In the genomic region with DNA sequence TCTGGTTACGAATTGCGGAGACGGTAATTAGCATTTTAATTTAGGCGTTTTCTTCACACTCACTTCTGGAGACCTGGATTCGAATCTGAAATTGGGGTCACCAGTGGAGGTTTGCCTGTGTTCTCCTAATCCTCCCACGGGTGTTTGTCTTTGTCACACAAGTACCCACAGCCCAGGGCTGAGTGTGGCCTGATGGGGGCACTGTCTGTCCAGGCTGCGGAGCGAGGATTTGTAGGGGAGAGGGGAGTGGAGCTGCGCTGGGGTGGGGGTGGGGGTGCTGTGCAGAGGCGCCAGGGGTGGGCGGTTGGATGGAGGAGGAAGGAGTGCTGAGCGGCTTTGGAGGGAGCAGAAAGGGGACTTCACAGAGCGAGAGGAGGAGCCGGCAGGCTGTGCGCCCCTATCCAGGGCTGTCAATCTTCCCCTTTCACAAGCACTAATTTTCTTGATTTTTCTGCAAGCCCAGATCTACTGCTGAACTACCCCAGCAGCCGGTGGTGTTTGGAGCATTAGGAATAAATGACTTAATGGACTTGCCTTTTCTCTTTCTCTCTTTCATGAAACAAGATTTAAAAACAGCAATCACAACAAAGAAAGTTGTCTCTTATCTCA, we compare ENCODE assay signal across 10 cellular contexts. TPM values are rescaled to one million over a fixed set of nuclear protein-coding genes. Genes with fewer than 3 reads are reported as not detected.
DNase-seq lines count a peak whose midpoint lies in the region; TF ChIP-seq lines count a peak whose summit lies in the region.
"Had no signal": no experiment of that assay in that cellular context is flagged by ENCODE, and none has a peak within 500 bp of the region (broad histone marks: within the 10 kb centered on the region; RNA-seq: fewer than 3 reads in every experiment).

No MANE protein-coding gene starts in this region.

- no peaks in the 10 kb centered on the region for H3K9me3 Mint-ChIP-seq in activated CD4-positive, alpha-beta T cell treated with anti-CD3 and anti-CD28 coated beads, Interleukin-2, amount 10 ng/mL, durations not matched to agents 7 days and 5 days
- no peaks in the 10 kb centered on the region for H3K9me3 Mint-ChIP-seq in osteocyte (ENCODE audit: unreplicated experiment)

- no peak overlapping the region for H3K4me3 ChIP-seq in choroid plexus epithelial cell (ENCODE audit: low read depth, low read length)
- H3K4me3 ChIP-seq: suprapubic skin had no signal

- POLR2A ChIA-PET in activated CD4-positive, alpha-beta T cell treated with anti-CD3 and anti-CD28 coated beads, Interleukin-2, amount 10 ng/mL, durations not matched to agents 7 days and 5 days (lab: Charles Lee), result no interaction called here

- H3K4me3 Mint-ChIP-seq in activated CD4-positive, alpha-beta T cell treated with anti-CD3 and anti-CD28 coated beads, Interleukin-2, amount 10 ng/mL, durations not matched to agents 7 days and 5 days, result no peak overlapping the region
- no peak overlapping the region for H3K4me3 Mint-ChIP-seq in osteocyte (ENCODE audit: unreplicated experiment)

- peak; percentile 59 for TF ChIP-seq CTCF in choroid plexus epithelial cell (conservative IDR thresholded peaks at IDR 0.05; ENCODE audit: low read depth, low read length)
- no peak for TF ChIP-seq CTCF in osteocyte (IDR thresholded peaks at IDR 0.05)

- H3K27ac Mint-ChIP-seq in activated CD4-positive, alpha-beta T cell treated with anti-CD3 and anti-CD28 coated beads, Interleukin-2, amount 10 ng/mL, durations not matched to agents 7 days and 5 days, result no peak overlapping the region
- H3K27ac Mint-ChIP-seq in osteocyte (ENCODE audit: unreplicated experiment), result no peak overlapping the region

- in situ Hi-C loops in G401 (cut with HindIII; ENCODE audit: low sequenced_read_pairs), result no loop called here

- H3K4me1 Mint-ChIP-seq in activated CD4-positive, alpha-beta T cell treated with anti-CD3 and anti-CD28 coated beads, Interleukin-2, amount 10 ng/mL, durations not matched to agents 7 days and 5 days, result no peaks in the 10 kb centered on the region
- H3K4me1 Mint-ChIP-seq in osteocyte (ENCODE audit: unreplicated experiment), result no peaks in the 10 kb centered on the region

- peaks cover 24% of the 10 kb centered on the region for H3K27me3 Mint-ChIP-seq in activated CD4-positive, alpha-beta T cell treated with anti-CD3 and anti-CD28 coated beads, Interleukin-2, amount 10 ng/mL, durations not matched to agents 7 days and 5 days
- H3K27me3 Mint-ChIP-seq in osteocyte (ENCODE audit: unreplicated experiment), result peaks cover 63% of the 10 kb centered on the region

- no peaks in the 10 kb centered on the region for H3K36me3 Mint-ChIP-seq in activated CD4-positive, alpha-beta T cell treated with anti-CD3 and anti-CD28 coated beads, Interleukin-2, amount 10 ng/mL, durations not matched to agents 7 days and 5 days (ENCODE audit: low read depth)
- H3K36me3 Mint-ChIP-seq in osteocyte (ENCODE audit: unreplicated experiment), result no peaks in the 10 kb centered on the region

- peak; percentile 30 for DNase-seq in activated CD4-positive, alpha-beta T cell treated with anti-CD3 and anti-CD28 coated beads for 48 hours
- DNase-seq in activated CD4-positive, alpha-beta T cell treated with anti-CD3 and anti-CD28 coated beads, Interleukin-2, amount 10 ng/mL, durations not matched to agents 7 days and 5 days, result no peak
- DNase-seq in NAMALWA (ENCODE audit: low spot score) (peak; percentile 18), choroid plexus epithelial cell (ENCODE audit: low read depth) (peak; percentile 22), pons (ENCODE audit: low spot score) (peak; percentile 5), NCI-H1048 (lab: John Stamatoyannopoulos, UW) (no peak), osteocyte (ENCODE audit: extremely low spot score, unreplicated experiment) (no peak), G401 (ENCODE audit: low spot score) (no peak)
- DNase-seq: NCI-H187 treated with DMSO at 0.1 percent for 48 hours had no signal

- CTCF ChIA-PET in activated CD4-positive, alpha-beta T cell treated with anti-CD3 and anti-CD28 coated beads, Interleukin-2, amount 10 ng/mL, durations not matched to agents 7 days and 5 days (lab: Charles Lee), result interaction anchor here (0.6 to 0.8 kb wide), 2 partner anchors 8 to 39 kb away, joined by 3 to 4 read pairs; no protein-coding TSS in a partner anchor

RNA-seq across cellular contexts. Expression of gene TSPAN17, which starts 53.1 kb away (rescaled TPM):
- 10 to 100 TPM; 39.6 to 42.5 TPM for total RNA-seq in activated CD4-positive, alpha-beta T cell treated with anti-CD3 and anti-CD28 coated beads, Interleukin-2, amount 10 ng/mL, durations not matched to agents 7 days and 5 days
- total RNA-seq in osteocyte, result 41.8 and 45.5 TPM in 2 replicates
- 91.3 and 96.3 TPM in 2 replicates for total RNA-seq in G401 (2014; rRNA removed; shearing (Covaris generic))

Comparison
In these comparisons a context has a peak if more than half of its experiments do, and no peak if none do; other contexts are left out.
1. DNase-seq: peak in activated CD4-positive, alpha-beta T cell treated with anti-CD3 and anti-CD28 coated beads for 48 hours (single experiment), NAMALWA (single experiment), choroid plexus epithelial cell (single experiment) and pons (single experiment); none in activated CD4-positive, alpha-beta T cell treated with anti-CD3 and anti-CD28 coated beads, Interleukin-2, amount 10 ng/mL, durations not matched to agents 7 days and 5 days (single experiment), NCI-H1048 (single experiment), osteocyte (single experiment) and G401 (single experiment).